6 cellular contexts compared by ENCODE assay signal in the genomic region with DNA sequence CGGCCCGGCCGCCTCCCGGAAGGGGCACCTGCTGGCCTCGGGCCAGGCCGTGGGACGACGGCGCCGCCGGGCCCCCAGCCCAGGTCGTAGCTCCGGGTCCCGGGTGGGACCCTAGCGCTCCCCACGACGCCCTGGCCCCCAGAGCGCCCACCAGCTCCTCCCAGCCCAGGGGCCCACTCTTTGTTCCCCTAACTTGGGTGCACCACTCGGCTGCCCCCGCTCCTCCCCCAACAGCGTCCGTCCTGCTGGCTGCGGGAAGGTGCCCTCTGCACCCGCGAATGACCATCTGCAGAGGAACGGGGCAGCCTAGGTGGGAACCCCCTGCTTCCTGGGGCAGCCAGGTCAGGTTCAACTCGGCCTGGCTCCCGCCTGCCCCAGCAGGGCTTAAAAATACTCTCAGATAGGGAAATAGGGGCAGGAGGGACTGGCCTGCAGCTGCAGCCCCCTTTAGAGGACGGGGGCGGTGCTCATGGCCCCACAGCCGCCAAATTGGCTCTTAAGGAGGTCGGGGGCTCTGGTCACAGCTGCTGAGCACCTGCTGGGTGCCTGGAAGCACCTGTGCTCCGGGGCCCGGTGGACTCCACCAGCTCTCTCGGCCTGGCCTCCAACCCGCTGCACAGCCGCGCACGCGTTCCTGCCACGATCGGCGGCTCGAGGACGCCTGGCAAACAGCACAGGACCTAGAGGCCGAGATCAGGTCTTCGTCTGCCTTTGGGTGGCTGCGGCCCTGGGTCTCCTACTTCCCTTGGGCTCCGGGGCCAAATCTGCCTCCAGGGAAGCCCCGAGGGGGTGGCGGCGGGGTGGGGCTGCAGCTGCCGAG. TPM values are rescaled to one million over a fixed set of nuclear protein-coding genes. Genes with fewer than 3 reads are reported as not detected.
DNase-seq lines count a peak whose midpoint lies in the region; FAIRE-seq lines count a peak whose summit lies in the region.

No MANE protein-coding gene starts in this region.

- peak; percentile 84 for DNase-seq in H7
- peak; percentile 73 for DNase-seq in SK-N-DZ (ENCODE audit: low spot score)
- DNase-seq in islet precursor cell: peak; percentile 82
- no peak for DNase-seq in COLO829 (ENCODE audit: low spot score)
- no peak for DNase-seq in frontal cortex (ENCODE audit: low spot score in 2 of 2)
- no peak for DNase-seq in A172 (ENCODE audit: low spot score)

- no peaks in the 10 kb centered on the region for H3K36me3 ChIP-seq in H7 (replicated peaks; ENCODE audit: control insufficient read depth, insufficient read depth, low read length)

- H3K4me3 ChIP-seq in H7 (ENCODE audit: insufficient read depth, low read depth, low read length): peak overlapping the region; percentile 50

- FAIRE-seq in frontal cortex (lab: Jason Lieb, UNC): no peak

- H3K27me3 ChIP-seq in H7 (ENCODE audit: control insufficient read depth, insufficient read depth, low read length): no peaks in the 10 kb centered on the region

RNA-seq across cellular contexts. Expression of a gene that starts 0.6 kb away (rescaled TPM):
- 61.0 and 90.8 TPM in 2 replicates for total RNA-seq in H7 (2014; rRNA removed; shearing (Covaris generic))
- polyA plus RNA-seq in SK-N-DZ (2014; cell fraction: cytosol; rRNA removed): 32.9 and 33.6 TPM in 2 replicates
- polyA plus RNA-seq in SK-N-DZ (2014; cell fraction: nucleus; rRNA removed): 352 and 482 TPM in 2 replicates
- total RNA-seq in frontal cortex: 11.4 TPM
- 63.8 and 81.2 TPM in 2 replicates for total RNA-seq in A172 (2014; rRNA removed; shearing (Covaris generic))

RNA-seq across cellular contexts. Expression of a gene that starts 19.2 kb away (rescaled TPM):
- total RNA-seq in H7 (2014; rRNA removed; shearing (Covaris generic)): 877 and 1,118 TPM in 2 replicates
- polyA plus RNA-seq in SK-N-DZ (2014; cell fraction: cytosol; rRNA removed): 10,912 and 11,337 TPM in 2 replicates
- 6,422 and 11,565 TPM in 2 replicates for polyA plus RNA-seq in SK-N-DZ (2014; cell fraction: nucleus; rRNA removed)
- total RNA-seq in frontal cortex: 821 TPM
- total RNA-seq in A172 (2014; rRNA removed; shearing (Covaris generic)): 2,286 and 2,536 TPM in 2 replicates

RNA-seq across cellular contexts. Expression of a gene that starts 39.4 kb away (rescaled TPM):
- total RNA-seq in H7 (2014; rRNA removed; shearing (Covaris generic)): 7.7 and 8.3 TPM in 2 replicates
- 7.8 and 8.4 TPM in 2 replicates for polyA plus RNA-seq in SK-N-DZ (2014; cell fraction: cytosol; rRNA removed)
- polyA plus RNA-seq in SK-N-DZ (2014; cell fraction: nucleus; rRNA removed): 4.6 and 8.4 TPM in 2 replicates
- total RNA-seq in frontal cortex: 2.9 TPM
- 10.4 and 12.9 TPM in 2 replicates for total RNA-seq in A172 (2014; rRNA removed; shearing (Covaris generic))

RNA-seq across cellular contexts. Expression of a gene that starts 59.6 kb away (rescaled TPM):
- not detected in 2 replicates for total RNA-seq in H7 (2014; rRNA removed; shearing (Covaris generic))
- not detected in 2 replicates for polyA plus RNA-seq in SK-N-DZ (2014; cell fraction: cytosol; rRNA removed)
- polyA plus RNA-seq in SK-N-DZ (2014; cell fraction: nucleus; rRNA removed): not detected in 2 replicates
- total RNA-seq in frontal cortex: not detected
- not detected in 2 replicates for total RNA-seq in A172 (2014; rRNA removed; shearing (Covaris generic))

Comparison
In these comparisons a context has a peak if more than half of its experiments do, and no peak if none do; other contexts are left out.
1. DNase-seq: peak in H7 (single experiment), SK-N-DZ (single experiment) and islet precursor cell (single experiment); none in COLO829 (single experiment), frontal cortex (0 of 2) and A172 (single experiment).